Comparison of ENCODE assay signal across 1 cellular context in genomic region chr14:88098128-88098527, GRCh38.
TF ChIP-seq lines count a peak whose summit lies in the region.

No MANE protein-coding gene starts in this region.

TF ChIP-seq in HepG2, 621 proteins besides CTCF, POLR2A, EP300 and RAD21 (continued from another document):
- no peak for TF ChIP-seq ZBTB33 (CRISPR knock-in tag; IDR thresholded peaks at IDR 0.05)
- no peak for TF ChIP-seq GMEB2 (CRISPR knock-in tag; IDR thresholded peaks at IDR 0.05; ENCODE audit: low read depth)
TF ChIP-seq in HepG2: peak in this region for 1.
